9 cellular contexts compared by ENCODE assay signal in the genomic region with DNA sequence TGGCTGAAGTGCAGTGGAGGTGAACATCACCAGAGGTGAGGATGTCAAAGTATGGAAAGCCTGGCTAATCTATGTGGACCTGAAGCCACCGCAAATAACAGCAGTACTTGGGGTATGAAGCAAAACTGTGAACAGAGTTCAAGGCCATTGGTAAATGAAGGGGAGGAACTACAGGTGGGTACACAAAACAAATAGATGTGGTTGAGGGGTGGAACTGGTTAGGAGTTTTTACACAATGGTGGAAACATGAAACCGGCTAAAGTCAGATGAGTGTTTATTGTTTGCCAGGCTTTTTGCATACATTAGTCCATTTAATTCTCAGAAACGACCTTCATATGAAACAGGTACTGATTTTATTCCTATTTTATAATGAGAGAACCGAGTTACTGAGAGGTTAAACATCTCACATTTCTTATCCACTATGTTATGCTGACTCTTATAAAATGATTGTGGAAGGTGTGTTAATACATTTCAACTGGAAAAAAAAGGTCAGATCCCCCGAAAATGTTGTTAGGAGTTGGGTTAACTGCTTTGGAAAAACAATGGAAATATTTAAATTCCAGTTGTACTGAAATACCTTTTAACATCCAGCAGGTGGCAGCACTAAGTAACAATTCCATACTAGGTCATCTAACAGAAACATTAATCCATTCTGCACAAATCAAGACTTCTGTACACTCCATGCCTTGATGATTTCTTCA. TPM values are rescaled to one million over a fixed set of nuclear protein-coding genes. Genes with fewer than 3 reads are reported as not detected.
DNase-seq lines count a peak whose midpoint lies in the region; ATAC-seq lines count a peak whose summit lies in the region.
"Had no signal": no experiment of that assay in that cellular context is flagged by ENCODE, and none has a peak within 500 bp of the region (broad histone marks: within the 10 kb centered on the region; RNA-seq: fewer than 3 reads in every experiment).

No MANE protein-coding gene starts in this region.

- H3K27ac Mint-ChIP-seq in activated CD4-positive, alpha-beta T cell treated with anti-CD3 and anti-CD28 coated beads, Interleukin-2, amount 10 ng/mL, durations not matched to agents 24 days and 14 days: no peak overlapping the region

- ATAC-seq in HG02970 (IDR thresholded peaks at IDR 0.05; ENCODE audit: low FRiP score, unreplicated experiment): no peak
- ATAC-seq: activated naive CD4-positive, alpha-beta T cell treated with anti-CD3 and anti-CD28 coated beads, Interleukin-2, amount 50 U/mL, for 72 hours had no signal

- peak; percentile 66 for DNase-seq in activated CD4-positive, alpha-beta T cell treated with anti-CD3 and anti-CD28 coated beads, Interleukin-2, amount 10 ng/mL, durations not matched to agents 24 days and 14 days
- no peak for DNase-seq in activated CD4-positive, alpha-beta T cell treated with anti-CD3 and anti-CD28 coated beads, Interleukin-2, amount 50 U/mL, for 4 hours
- DNase-seq in Kasumi-1 (lab: John Stamatoyannopoulos, UW) (peak; percentile 74 to 78), SIG-M5 treated with dmso at 0.1 percent for 504 hours (lab: John Stamatoyannopoulos, UW; ENCODE audit: unreplicated experiment) (peak; percentile 49), fibroblast of peridontal ligament (ENCODE audit: extremely low read depth) (peak; percentile 66), putamen (ENCODE audit: low spot score) (peak; percentile 10), activated T-cell treated with anti-CD3 and anti-CD28 coated beads for 4 hours (no peak)

- H3K9me3 Mint-ChIP-seq in activated CD4-positive, alpha-beta T cell treated with anti-CD3 and anti-CD28 coated beads, Interleukin-2, amount 10 ng/mL, durations not matched to agents 24 days and 14 days: no peaks in the 10 kb centered on the region
- H3K9me3 Mint-ChIP-seq: activated naive CD4-positive, alpha-beta T cell treated with anti-CD3 and anti-CD28 coated beads, Interleukin-2, amount 50 U/mL, for 72 hours had no signal

- no peak overlapping the region for H3K4me3 Mint-ChIP-seq in activated CD4-positive, alpha-beta T cell treated with anti-CD3 and anti-CD28 coated beads, Interleukin-2, amount 10 ng/mL, durations not matched to agents 24 days and 14 days

- H3K4me1 Mint-ChIP-seq in activated CD4-positive, alpha-beta T cell treated with anti-CD3 and anti-CD28 coated beads, Interleukin-2, amount 10 ng/mL, durations not matched to agents 24 days and 14 days: peaks cover 10% of the 10 kb centered on the region

- H3K27me3 Mint-ChIP-seq in activated CD4-positive, alpha-beta T cell treated with anti-CD3 and anti-CD28 coated beads, Interleukin-2, amount 10 ng/mL, durations not matched to agents 24 days and 14 days: no peaks in the 10 kb centered on the region

- intact Hi-C loops in activated CD4-positive, alpha-beta T cell treated with anti-CD3 and anti-CD28 coated beads, Interleukin-2, amount 10 ng/mL, durations not matched to agents 24 days and 14 days (cut with micrococcal nuclease): no loop called here

- peaks cover 64% of the 10 kb centered on the region for H3K36me3 Mint-ChIP-seq in activated CD4-positive, alpha-beta T cell treated with anti-CD3 and anti-CD28 coated beads, Interleukin-2, amount 10 ng/mL, durations not matched to agents 24 days and 14 days (ENCODE audit: low read depth)

RNA-seq across cellular contexts. Expression of gene GTF2B, which starts 44.3 kb away (rescaled TPM):
- total RNA-seq in activated CD4-positive, alpha-beta T cell treated with anti-CD3 and anti-CD28 coated beads, Interleukin-2, amount 10 ng/mL, durations not matched to agents 24 days and 14 days: 41.2 and 42.2 TPM in 2 replicates

RNA-seq across cellular contexts. Expression of gene KYAT3, which starts 56.8 kb away (rescaled TPM):
- total RNA-seq in activated CD4-positive, alpha-beta T cell treated with anti-CD3 and anti-CD28 coated beads, Interleukin-2, amount 10 ng/mL, durations not matched to agents 24 days and 14 days: 32.0 and 32.9 TPM in 2 replicates

RNA-seq across cellular contexts. Expression of gene RBMXL1, which starts 56.8 kb away (rescaled TPM):
- 34.5 and 37.0 TPM in 2 replicates for total RNA-seq in activated CD4-positive, alpha-beta T cell treated with anti-CD3 and anti-CD28 coated beads, Interleukin-2, amount 10 ng/mL, durations not matched to agents 24 days and 14 days

Comparison
In these comparisons a context has a peak if more than half of its experiments do, and no peak if none do; other contexts are left out.
1. DNase-seq: peak in activated CD4-positive, alpha-beta T cell treated with anti-CD3 and anti-CD28 coated beads, Interleukin-2, amount 10 ng/mL, durations not matched to agents 24 days and 14 days (single experiment), Kasumi-1 (2 of 2), SIG-M5 treated with dmso at 0.1 percent for 504 hours (single experiment), fibroblast of peridontal ligament (single experiment) and putamen (single experiment); none in activated CD4-positive, alpha-beta T cell treated with anti-CD3 and anti-CD28 coated beads, Interleukin-2, amount 50 U/mL, for 4 hours (0 of 2) and activated T-cell treated with anti-CD3 and anti-CD28 coated beads for 4 hours (single experiment).